ENCODE assay signal across 1 cellular context in genomic region chr2:111120253-111121027, GRCh38.
A peak's percentile ranks its signal among the peaks of the same experiment; 100 is the strongest.
TF ChIP-seq lines count a peak whose summit lies in the region.

Gene BCL2L11 (plus strand): TSS chr2:111120914. CDS start chr2:111123746, 2,832 bp downstream.

TF ChIP-seq in K562, 482 proteins besides CTCF, POLR2A, EP300 and RAD21 (continued from another document and continues in another):
- TF ChIP-seq ZNF639 (CRISPR knock-in tag; conservative IDR thresholded peaks at IDR 0.05 in 1 of 2, IDR thresholded peaks at IDR 0.05 in 1 of 2) (peak in 1 of 2 experiments; percentile 72; a peak in 2 of 4 replicates), HMGN3 (IDR thresholded peaks at IDR 0.05; ENCODE audit: borderline replicate concordance, extremely low read depth, insufficient read length, low read depth, low read length) (peak; percentile 92), LARP7 (IDR thresholded peaks at IDR 0.05) (no peak), MXI1 (IDR thresholded peaks at IDR 0.05; ENCODE audit: low read depth, low read length) (peak; percentile 47; the same call in 1 of the 2 replicates), MLX (CRISPR knock-in tag; conservative IDR thresholded peaks at IDR 0.05) (no peak), ZNF282 (CRISPR knock-in tag; IDR thresholded peaks at IDR 0.05) (0 out of 2 replicates have a peak, but pooled peaks have one; percentile 22), RBBP5 (IDR thresholded peaks at IDR 0.05; ENCODE audit: borderline replicate concordance, insufficient read depth, low read length, poor library complexity, severe bottlenecking) (peak; percentile 34), MTA3 (IDR thresholded peaks at IDR 0.05; ENCODE audit: borderline replicate concordance) (peak; percentile 69; the same call in 1 of the 2 replicates), SMAD3 (CRISPR knock-in tag; conservative IDR thresholded peaks at IDR 0.05) (0 out of 2 replicates have a peak, but pooled peaks have one; percentile 11), SMARCE1 (IDR thresholded peaks at IDR 0.05) (no peak), ZNF76 (CRISPR knock-in tag; IDR thresholded peaks at IDR 0.05; ENCODE audit: borderline replicate concordance) (no peak), RBM34 (IDR thresholded peaks at IDR 0.05; ENCODE audit: borderline replicate concordance, insufficient read depth, low read length) (0 out of 2 replicates have a peak, but pooled peaks have one; percentile 36), CHD1 (IDR thresholded peaks at IDR 0.05; ENCODE audit: low read length) (peak; percentile 24), EGR1 (conservative IDR thresholded peaks at IDR 0.05) (peak; percentile 50), HNRNPLL (IDR thresholded peaks at IDR 0.05; ENCODE audit: low read depth, low read length, poor library complexity, severe bottlenecking) (peak; percentile 46), NR3C1 (CRISPR knock-in tag; IDR thresholded peaks at IDR 0.05) (no peak), GTF2E2 (tag; IDR thresholded peaks at IDR 0.05) (no peak), TCF3 (CRISPR knock-in tag; IDR thresholded peaks at IDR 0.05) (no peak), ZNF311 (CRISPR knock-in tag; IDR thresholded peaks at IDR 0.05) (no peak), CBX1 (IDR thresholded peaks at IDR 0.05; ENCODE audit: low read depth) (peak; percentile 57; the same call in 1 of the 2 replicates), RBM25 (IDR thresholded peaks at IDR 0.05; ENCODE audit: low read depth, low read length, severe bottlenecking) (peak; percentile 70), SUPT5H (IDR thresholded peaks at IDR 0.05) (peak; percentile 63), ZFX (CRISPR knock-in tag; IDR thresholded peaks at IDR 0.05) (peak; percentile 76), MCM2 (IDR thresholded peaks at IDR 0.05; ENCODE audit: low read depth) (no peak), NR1H2 (CRISPR knock-in tag; IDR thresholded peaks at IDR 0.05) (no peak), CBFA2T3 (IDR thresholded peaks at IDR 0.05) (peak; percentile 14; the same call in 1 of the 2 replicates), SRSF7 (optimal IDR thresholded peaks at IDR 0.05; ENCODE audit: low read depth, low read length) (no peak), CREM (IDR thresholded peaks at IDR 0.05; ENCODE audit: low read depth) (peak; percentile 37; the same call in 1 of the 2 replicates), FOXK2 (conservative IDR thresholded peaks at IDR 0.05 in 1 of 2, IDR thresholded peaks at IDR 0.05 in 1 of 2; ENCODE audit: low read depth in 2 of 2) (peak; percentile 55 to 66; a peak in 3 of 4 replicates), CBX3 (IDR thresholded peaks at IDR 0.05; ENCODE audit: borderline replicate concordance in 1 of 2, low read length in 2 of 2) (peak in 1 of 2 experiments; percentile 26; a peak in 1 of 3 replicates), KAT2B (IDR thresholded peaks at IDR 0.05; ENCODE audit: low read depth, low read length) (peak; percentile 34), RBFOX2 (IDR thresholded peaks at IDR 0.05; ENCODE audit: low read depth, low read length) (peak; percentile 96), ATF6 (CRISPR knock-in tag; IDR thresholded peaks at IDR 0.05) (no peak), POLR2B (IDR thresholded peaks at IDR 0.05; ENCODE audit: low read depth, partially characterized antibody) (peak; percentile 48), ZNF197 (CRISPR knock-in tag; IDR thresholded peaks at IDR 0.05; ENCODE audit: low read depth) (0 out of 2 replicates have a peak, but pooled peaks have one; percentile 25), CHD2 (IDR thresholded peaks at IDR 0.05; ENCODE audit: low read depth, low read length) (peak; percentile 83), PHB (CRISPR knock-in tag; IDR thresholded peaks at IDR 0.05) (no peak)
- TF ChIP-seq, protein P1, sequence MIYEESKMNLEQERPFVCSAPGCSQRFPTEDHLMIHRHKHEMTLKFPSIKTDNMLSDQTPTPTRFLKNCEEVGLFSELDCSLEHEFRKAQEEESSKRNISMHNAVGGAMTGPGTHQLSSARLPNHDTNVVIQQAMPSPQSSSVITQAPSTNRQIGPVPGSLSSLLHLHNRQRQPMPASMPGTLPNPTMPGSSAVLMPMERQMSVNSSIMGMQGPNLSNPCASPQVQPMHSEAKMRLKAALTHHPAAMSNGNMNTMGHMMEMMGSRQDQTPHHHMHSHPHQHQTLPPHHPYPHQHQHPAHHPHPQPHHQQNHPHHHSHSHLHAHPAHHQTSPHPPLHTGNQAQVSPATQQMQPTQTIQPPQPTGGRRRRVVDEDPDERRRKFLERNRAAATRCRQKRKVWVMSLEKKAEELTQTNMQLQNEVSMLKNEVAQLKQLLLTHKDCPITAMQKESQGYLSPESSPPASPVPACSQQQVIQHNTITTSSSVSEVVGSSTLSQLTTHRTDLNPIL (CRISPR knock-in tag; IDR thresholded peaks at IDR 0.05): no peak
- TF ChIP-seq, protein P2, sequence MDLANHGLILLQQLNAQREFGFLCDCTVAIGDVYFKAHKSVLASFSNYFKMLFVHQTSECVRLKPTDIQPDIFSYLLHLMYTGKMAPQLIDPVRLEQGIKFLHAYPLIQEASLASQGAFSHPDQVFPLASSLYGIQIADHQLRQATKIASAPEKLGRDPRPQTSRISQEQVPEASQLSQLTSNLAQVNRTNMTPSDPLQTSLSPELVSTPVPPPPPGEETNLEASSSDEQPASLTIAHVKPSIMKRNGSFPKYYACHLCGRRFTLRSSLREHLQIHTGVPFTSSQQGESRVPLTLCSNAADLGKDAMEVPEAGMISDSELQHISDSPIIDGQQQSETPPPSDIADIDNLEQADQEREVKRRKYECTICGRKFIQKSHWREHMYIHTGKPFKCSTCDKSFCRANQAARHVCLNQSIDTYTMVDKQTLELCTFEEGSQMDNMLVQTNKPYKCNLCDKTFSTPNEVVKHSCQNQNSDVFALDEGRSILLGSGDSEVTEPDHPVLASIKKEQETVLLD (IDR thresholded peaks at IDR 0.05): 0 out of 2 replicates have a peak, but pooled peaks have one; percentile 14
- TF ChIP-seq, protein P3, sequence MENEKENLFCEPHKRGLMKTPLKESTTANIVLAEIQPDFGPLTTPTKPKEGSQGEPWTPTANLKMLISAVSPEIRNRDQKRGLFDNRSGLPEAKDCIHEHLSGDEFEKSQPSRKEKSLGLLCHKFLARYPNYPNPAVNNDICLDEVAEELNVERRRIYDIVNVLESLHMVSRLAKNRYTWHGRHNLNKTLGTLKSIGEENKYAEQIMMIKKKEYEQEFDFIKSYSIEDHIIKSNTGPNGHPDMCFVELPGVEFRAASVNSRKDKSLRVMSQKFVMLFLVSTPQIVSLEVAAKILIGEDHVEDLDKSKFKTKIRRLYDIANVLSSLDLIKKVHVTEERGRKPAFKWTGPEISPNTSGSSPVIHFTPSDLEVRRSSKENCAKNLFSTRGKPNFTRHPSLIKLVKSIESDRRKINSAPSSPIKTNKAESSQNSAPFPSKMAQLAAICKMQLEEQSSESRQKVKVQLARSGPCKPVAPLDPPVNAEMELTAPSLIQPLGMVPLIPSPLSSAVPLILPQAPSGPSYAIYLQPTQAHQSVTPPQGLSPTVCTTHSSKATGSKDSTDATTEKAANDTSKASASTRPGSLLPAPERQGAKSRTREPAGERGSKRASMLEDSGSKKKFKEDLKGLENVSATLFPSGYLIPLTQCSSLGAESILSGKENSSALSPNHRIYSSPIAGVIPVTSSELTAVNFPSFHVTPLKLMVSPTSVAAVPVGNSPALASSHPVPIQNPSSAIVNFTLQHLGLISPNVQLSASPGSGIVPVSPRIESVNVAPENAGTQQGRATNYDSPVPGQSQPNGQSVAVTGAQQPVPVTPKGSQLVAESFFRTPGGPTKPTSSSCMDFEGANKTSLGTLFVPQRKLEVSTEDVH (IDR thresholded peaks at IDR 0.05; ENCODE audit: low read depth, partially characterized antibody): no peak
- TF ChIP-seq, protein P4, sequence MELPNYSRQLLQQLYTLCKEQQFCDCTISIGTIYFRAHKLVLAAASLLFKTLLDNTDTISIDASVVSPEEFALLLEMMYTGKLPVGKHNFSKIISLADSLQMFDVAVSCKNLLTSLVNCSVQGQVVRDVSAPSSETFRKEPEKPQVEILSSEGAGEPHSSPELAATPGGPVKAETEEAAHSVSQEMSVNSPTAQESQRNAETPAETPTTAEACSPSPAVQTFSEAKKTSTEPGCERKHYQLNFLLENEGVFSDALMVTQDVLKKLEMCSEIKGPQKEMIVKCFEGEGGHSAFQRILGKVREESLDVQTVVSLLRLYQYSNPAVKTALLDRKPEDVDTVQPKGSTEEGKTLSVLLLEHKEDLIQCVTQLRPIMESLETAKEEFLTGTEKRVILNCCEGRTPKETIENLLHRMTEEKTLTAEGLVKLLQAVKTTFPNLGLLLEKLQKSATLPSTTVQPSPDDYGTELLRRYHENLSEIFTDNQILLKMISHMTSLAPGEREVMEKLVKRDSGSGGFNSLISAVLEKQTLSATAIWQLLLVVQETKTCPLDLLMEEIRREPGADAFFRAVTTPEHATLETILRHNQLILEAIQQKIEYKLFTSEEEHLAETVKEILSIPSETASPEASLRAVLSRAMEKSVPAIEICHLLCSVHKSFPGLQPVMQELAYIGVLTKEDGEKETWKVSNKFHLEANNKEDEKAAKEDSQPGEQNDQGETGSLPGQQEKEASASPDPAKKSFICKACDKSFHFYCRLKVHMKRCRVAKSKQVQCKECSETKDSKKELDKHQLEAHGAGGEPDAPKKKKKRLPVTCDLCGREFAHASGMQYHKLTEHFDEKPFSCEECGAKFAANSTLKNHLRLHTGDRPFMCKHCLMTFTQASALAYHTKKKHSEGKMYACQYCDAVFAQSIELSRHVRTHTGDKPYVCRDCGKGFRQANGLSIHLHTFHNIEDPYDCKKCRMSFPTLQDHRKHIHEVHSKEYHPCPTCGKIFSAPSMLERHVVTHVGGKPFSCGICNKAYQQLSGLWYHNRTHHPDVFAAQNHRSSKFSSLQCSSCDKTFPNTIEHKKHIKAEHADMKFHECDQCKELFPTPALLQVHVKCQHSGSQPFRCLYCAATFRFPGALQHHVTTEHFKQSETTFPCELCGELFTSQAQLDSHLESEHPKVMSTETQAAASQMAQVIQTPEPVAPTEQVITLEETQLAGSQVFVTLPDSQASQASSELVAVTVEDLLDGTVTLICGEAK (IDR thresholded peaks at IDR 0.05): peak; percentile 50; the same call in 1 of the 2 replicates
- TF ChIP-seq, protein P4 (CRISPR knock-in tag; IDR thresholded peaks at IDR 0.05): no peak
- TF ChIP-seq, protein P5, sequence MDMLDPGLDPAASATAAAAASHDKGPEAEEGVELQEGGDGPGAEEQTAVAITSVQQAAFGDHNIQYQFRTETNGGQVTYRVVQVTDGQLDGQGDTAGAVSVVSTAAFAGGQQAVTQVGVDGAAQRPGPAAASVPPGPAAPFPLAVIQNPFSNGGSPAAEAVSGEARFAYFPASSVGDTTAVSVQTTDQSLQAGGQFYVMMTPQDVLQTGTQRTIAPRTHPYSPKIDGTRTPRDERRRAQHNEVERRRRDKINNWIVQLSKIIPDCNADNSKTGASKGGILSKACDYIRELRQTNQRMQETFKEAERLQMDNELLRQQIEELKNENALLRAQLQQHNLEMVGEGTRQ (CRISPR knock-in tag; IDR thresholded peaks at IDR 0.05): no peak
